ENCODE assay signal across 11 cellular contexts in genomic region chr19:38030681-38031422, GRCh38.
"Had no signal": no experiment of that assay in that cellular context is flagged by ENCODE, and none has a peak within 500 bp of the region (broad histone marks: within the 10 kb centered on the region; RNA-seq: fewer than 3 reads in every experiment).

No MANE protein-coding gene starts in this region.

- H3K4me1 Mint-ChIP-seq: activated naive CD4-positive, alpha-beta T cell treated with anti-CD3 and anti-CD28 coated beads, Interleukin-2, amount 10 ng/mL, durations not matched to agents 7 days and 5 days had no signal

- H3K36me3 ChIP-seq: adrenal gland, neural progenitor cell, pancreas, uterus had no signal

- H3K4me2 ChIP-seq: neural progenitor cell had no signal

- H3K9me3 ChIP-seq: adrenal gland, body of pancreas, pancreas, uterus had no signal

- DNase-seq: activated naive CD4-positive, alpha-beta T cell treated with anti-CD3 and anti-CD28 coated beads, Interleukin-2, amount 10 ng/mL, durations not matched to agents 7 days and 5 days; adrenal gland; body of pancreas; hypothalamus; left cardiac atrium; pancreas; stimulated activated CD4-positive, alpha-beta T cell treated with anti-CD3 and anti-CD28 coated beads, Interleukin-4, amount 100 ng/mL, for 1 hour; uterus had no signal

- H3K9me3 Mint-ChIP-seq: activated T-helper 2 cell treated with anti-CD3 and anti-CD28 coated beads, Interferon-gamma antibody, Interleukin-2, Interleukin-4, amounts not matched to agents 10 μg/mL and 5 μg/mL and 100 μg/mL, durations not matched to agents 14 hours and 24 hours and 36 hours; neural progenitor cell had no signal

- ATAC-seq: body of pancreas, left cardiac atrium, pancreas had no signal

- H3K27ac ChIP-seq: adrenal gland, body of pancreas, neural progenitor cell, pancreas, uterus had no signal

- H3K9ac ChIP-seq: neural progenitor cell had no signal

- H3K27me3 Mint-ChIP-seq: activated naive CD4-positive, alpha-beta T cell treated with anti-CD3 and anti-CD28 coated beads, Interleukin-2, amount 10 ng/mL, durations not matched to agents 7 days and 5 days; central memory CD8-positive, alpha-beta T cell had no signal

- H3K27me3 ChIP-seq: adrenal gland, body of pancreas, neural progenitor cell, pancreas, uterus had no signal

- H3K27ac Mint-ChIP-seq: activated naive CD4-positive, alpha-beta T cell treated with anti-CD3 and anti-CD28 coated beads, Interleukin-2, amount 10 ng/mL, durations not matched to agents 7 days and 5 days; activated T-helper 2 cell treated with anti-CD3 and anti-CD28 coated beads, Interferon-gamma antibody, Interleukin-2, Interleukin-4, amounts not matched to agents 10 μg/mL and 5 μg/mL and 100 μg/mL, durations not matched to agents 14 hours and 24 hours and 36 hours; neural progenitor cell had no signal

- H2AFZ ChIP-seq: neural progenitor cell had no signal

- H3K4me3 ChIP-seq: adrenal gland, body of pancreas, neural progenitor cell, pancreas, uterus had no signal

- H3K4me3 Mint-ChIP-seq: activated naive CD4-positive, alpha-beta T cell treated with anti-CD3 and anti-CD28 coated beads, Interleukin-2, amount 10 ng/mL, durations not matched to agents 7 days and 5 days; central memory CD8-positive, alpha-beta T cell; neural progenitor cell had no signal
